ENCODE assay signal across 16 cellular contexts in genomic region chr3:188331166-188331565, GRCh38.
DNase-seq lines count a peak whose midpoint lies in the region; ATAC-seq, FAIRE-seq and TF ChIP-seq lines count a peak whose summit lies in the region.
"Had no signal": no experiment of that assay in that cellular context is flagged by ENCODE, and none has a peak within 500 bp of the region (broad histone marks: within the 10 kb centered on the region; RNA-seq: fewer than 3 reads in every experiment).

No MANE protein-coding gene starts in this region.

- no peak overlapping the region for H3K27ac Mint-ChIP-seq in T-helper 2 cell treated with Interferon-gamma antibody and Interleukin-4, amounts not matched to agents 5 μg/mL and 100 μg/mL, for 36 hours
- no peak overlapping the region for H3K27ac Mint-ChIP-seq in central memory CD8-positive, alpha-beta T cell (ENCODE audit: low read depth)
- H3K27ac Mint-ChIP-seq: CD4-positive, alpha-beta memory T cell had no signal

- peak overlapping the region; percentile 13 for H3K4me3 Mint-ChIP-seq in T-helper 2 cell treated with Interferon-gamma antibody and Interleukin-4, amounts not matched to agents 5 μg/mL and 100 μg/mL, for 36 hours
- H3K4me3 Mint-ChIP-seq in central memory CD8-positive, alpha-beta T cell = peak overlapping the region; percentile 1

- H3K4me3 ChIP-seq in sigmoid colon = no peak overlapping the region
- H3K4me3 ChIP-seq: HAP-1 had no signal

- no peak for FAIRE-seq in urothelium cell line (lab: Jason Lieb, UNC)
- FAIRE-seq: G401.6, HTR-8/SVneo had no signal

- peaks cover 0 to 74% (median 55%) of the 10 kb centered on the region in 4 donors for H3K4me1 ChIP-seq in sigmoid colon

- H3K36me3 ChIP-seq in sigmoid colon = no peaks in the 10 kb centered on the region
- H3K36me3 ChIP-seq: HAP-1 had no signal

- H3K9me3 ChIP-seq in sigmoid colon = no peaks in the 10 kb centered on the region
- H3K9me3 ChIP-seq: HAP-1 had no signal

- H3K36me3 Mint-ChIP-seq in T-helper 2 cell treated with Interferon-gamma antibody and Interleukin-4, amounts not matched to agents 5 μg/mL and 100 μg/mL, for 36 hours (ENCODE audit: low read depth) = peaks cover 22% of the 10 kb centered on the region
- no peaks in the 10 kb centered on the region for H3K36me3 Mint-ChIP-seq in central memory CD8-positive, alpha-beta T cell (ENCODE audit: insufficient read depth)

- H3K27me3 Mint-ChIP-seq in T-helper 2 cell treated with Interferon-gamma antibody and Interleukin-4, amounts not matched to agents 5 μg/mL and 100 μg/mL, for 36 hours (ENCODE audit: low read depth) = peaks cover 4% of the 10 kb centered on the region
- no peaks in the 10 kb centered on the region for H3K27me3 Mint-ChIP-seq in central memory CD8-positive, alpha-beta T cell
- H3K27me3 Mint-ChIP-seq: CD4-positive, alpha-beta memory T cell had no signal

- 100% methylated on average over 1 of the region's 1 CpG for WGBS in sigmoid colon, 2 donors

- peak overlapping the region in 3 of 4 donors; percentile 4 to 81 (median 23) for H3K27ac ChIP-seq in sigmoid colon
- H3K27ac ChIP-seq: HL-60 had no signal

- H3K9me3 Mint-ChIP-seq in T-helper 2 cell treated with Interferon-gamma antibody and Interleukin-4, amounts not matched to agents 5 μg/mL and 100 μg/mL, for 36 hours = no peaks in the 10 kb centered on the region
- no peaks in the 10 kb centered on the region for H3K9me3 Mint-ChIP-seq in central memory CD8-positive, alpha-beta T cell
- H3K9me3 Mint-ChIP-seq: CD4-positive, alpha-beta memory T cell had no signal

- no peak for TF ChIP-seq CTCF in sigmoid colon (IDR thresholded peaks at IDR 0.05)

- H3K27me3 ChIP-seq in sigmoid colon = no peaks in the 10 kb centered on the region

- no peak for TF ChIP-seq EP300 in sigmoid colon (IDR thresholded peaks at IDR 0.05)

- intact Hi-C loops in sigmoid colon (cut with DNase I) = no loop called here

- no peak for TF ChIP-seq POLR2A in sigmoid colon (IDR thresholded peaks at IDR 0.05)

- no peak for DNase-seq in T-helper 2 cell treated with Interferon-gamma antibody and Interleukin-4, amounts not matched to agents 5 μg/mL and 100 μg/mL, for 36 hours (ENCODE audit: low spot score)
- DNase-seq in T-helper 2 cell = no peak
- no peak for DNase-seq in central memory CD8-positive, alpha-beta T cell (ENCODE audit: low spot score in 2 of 2)
- peak; percentile 25 for DNase-seq in iris pigment epithelial cell (ENCODE audit: low read depth)
- no peak for DNase-seq in sigmoid colon
- DNase-seq in COR-L47 (lab: John Stamatoyannopoulos, UW) = no peak
- no peak for DNase-seq in iPS-NIHi7 (ENCODE audit: extremely low spot score)
- DNase-seq in urothelium cell line (ENCODE audit: low spot score) = no peak
- DNase-seq: CD4-positive, alpha-beta memory T cell; DMS79 treated with DMSO at 0.1 percent for 48 hours; NCI-H187; NK-92 treated with Interleukin-12 subunit alpha and Interleukin-12 subunit beta, amount 100 ng/mL, for 24 hours had no signal

- peaks cover 33% of the 10 kb centered on the region for H3K4me1 Mint-ChIP-seq in T-helper 2 cell treated with Interferon-gamma antibody and Interleukin-4, amounts not matched to agents 5 μg/mL and 100 μg/mL, for 36 hours (ENCODE audit: low read depth)
- H3K4me1 Mint-ChIP-seq in central memory CD8-positive, alpha-beta T cell = peaks cover 40% of the 10 kb centered on the region

- no peak for ATAC-seq in central memory CD8-positive, alpha-beta T cell (replicated peaks; ENCODE audit: extremely low read depth, poor library complexity, severe bottlenecking)
